ENCODE assay signal across 8 cellular contexts in genomic region chr16:588639-588888, GRCh38. TPM values are rescaled to one million over a fixed set of nuclear protein-coding genes. Genes with fewer than 3 reads are reported as not detected.
DNase-seq lines count a peak whose midpoint lies in the region; ATAC-seq and TF ChIP-seq lines count a peak whose summit lies in the region.

No MANE protein-coding gene starts in this region.

- peak; percentile 31 to 76 (median 60) for DNase-seq in CD8-positive, alpha-beta T cell
- DNase-seq in LNCaP clone FGC (ENCODE audit: low read depth) (no peak), activated T-cell treated with anti-CD3 and anti-CD28 coated beads for 1 hour (ENCODE audit: low read depth) (peak; percentile 28), esophagus squamous epithelium (lab: John Stamatoyannopoulos, UW) (no peak), osteoblast (ENCODE audit: insufficient read length, low spot score, missing footprints) (no peak), NCI-H1930 (lab: John Stamatoyannopoulos, UW) (no peak)

- peaks cover 29% of the 10 kb centered on the region for H3K4me1 ChIP-seq in CD8-positive, alpha-beta T cell (ENCODE audit: insufficient read depth, low read length)
- H3K4me1 ChIP-seq in esophagus squamous epithelium (peaks cover 47 to 76% (median 51%) of the 10 kb centered on the region in 3 donors), osteoblast (ENCODE audit: insufficient read depth, low read length) (peaks cover 37% of the 10 kb centered on the region)

- H3K4me3 Mint-ChIP-seq in CD8-positive, alpha-beta T cell: peak overlapping the region; percentile 98

- H3K9me3 ChIP-seq in CD8-positive, alpha-beta T cell (ENCODE audit: low read length): no peaks in the 10 kb centered on the region
- H3K9me3 ChIP-seq in esophagus squamous epithelium (no peaks in the 10 kb centered on the region), osteoblast (ENCODE audit: low read depth, low read length) (no peaks in the 10 kb centered on the region)

- H4K20me1 ChIP-seq in osteoblast (ENCODE audit: insufficient read depth, low read length): peaks cover 37% of the 10 kb centered on the region

- H2AFZ ChIP-seq in osteoblast (ENCODE audit: low read length): no peak overlapping the region

- intact Hi-C loops in CD8-positive, alpha-beta T cell (cut with DNase I, micrococcal nuclease): loop anchor here (2.0 to 10.0 kb wide), 5 partner anchors 96 to 1946 kb away; partner anchors contain the start of genes ANTKMT (in 1 of the 2), CEMP1 (in 1 of the 2), CHTF18 (in 1 of the 2) and JMJD8 (in 1 of the 2)
- intact Hi-C loops in esophagus squamous epithelium (cut with DNase I): loop anchor here (10.0 kb wide), 1 partner anchor 76 kb away; the partner anchor contains the start of gene RHOT2

- H3K4me2 ChIP-seq in osteoblast (ENCODE audit: insufficient read depth, low read length): peak overlapping the region; percentile 90

- H3K27ac ChIP-seq in CD8-positive, alpha-beta T cell (ENCODE audit: low read depth, low read length): peak overlapping the region; percentile 84
- peak overlapping the region; percentile 95 to 99 (median 98) for H3K27ac ChIP-seq in esophagus squamous epithelium
- peak overlapping the region; percentile 88 for H3K27ac ChIP-seq in osteoblast (ENCODE audit: low read depth, low read length)

- H3K9me3 Mint-ChIP-seq in CD8-positive, alpha-beta T cell: no peaks in the 10 kb centered on the region

- TF ChIP-seq POLR2A in esophagus squamous epithelium (IDR thresholded peaks at IDR 0.05): no peak

- ATAC-seq in CD8-positive, alpha-beta T cell: peak; percentile 27
- ATAC-seq in GM21381 (IDR thresholded peaks at IDR 0.05; ENCODE audit: unreplicated experiment): peak; percentile 8
- ATAC-seq in HG03439 (IDR thresholded peaks at IDR 0.05; ENCODE audit: unreplicated experiment): no peak

- no peaks in the 10 kb centered on the region for H3K27me3 ChIP-seq in CD8-positive, alpha-beta T cell (ENCODE audit: insufficient read depth, low read length)
- H3K27me3 ChIP-seq in esophagus squamous epithelium (peaks cover 0 to 6% (median 0%) of the 10 kb centered on the region in 4 donors), osteoblast (ENCODE audit: insufficient read depth, low read length) (no peaks in the 10 kb centered on the region)

- TF ChIP-seq CTCF in CD8-positive, alpha-beta T cell (IDR thresholded peaks at IDR 0.05): no peak
- TF ChIP-seq CTCF in LNCaP clone FGC (IDR thresholded peaks at IDR 0.05; ENCODE audit: control insufficient read depth, extremely low read depth, insufficient read depth): no peak
- no peak for TF ChIP-seq CTCF in esophagus squamous epithelium (IDR thresholded peaks at IDR 0.05)
- no peak for TF ChIP-seq CTCF in osteoblast (IDR thresholded peaks at IDR 0.05; ENCODE audit: extremely low read depth, low read depth, low read length)

- H3K27me3 Mint-ChIP-seq in CD8-positive, alpha-beta T cell (ENCODE audit: low read depth): no peaks in the 10 kb centered on the region

- peaks cover 36% of the 10 kb centered on the region for H3K4me1 Mint-ChIP-seq in CD8-positive, alpha-beta T cell (ENCODE audit: low read depth)

- peak overlapping the region; percentile 98 for H3K27ac Mint-ChIP-seq in CD8-positive, alpha-beta T cell

- no peaks in the 10 kb centered on the region for H3K36me3 ChIP-seq in CD8-positive, alpha-beta T cell (ENCODE audit: insufficient read depth, low read length)
- H3K36me3 ChIP-seq in esophagus squamous epithelium (no peaks in the 10 kb centered on the region), osteoblast (ENCODE audit: insufficient read depth, low read length) (no peaks in the 10 kb centered on the region)

- peaks cover 8% of the 10 kb centered on the region for H3K36me3 Mint-ChIP-seq in CD8-positive, alpha-beta T cell

- peak overlapping the region; percentile 98 for H3K4me3 ChIP-seq in CD8-positive, alpha-beta T cell (ENCODE audit: low read depth, low read length)
- peak overlapping the region; percentile 89 for H3K4me3 ChIP-seq in LNCaP clone FGC (ENCODE audit: low read depth, low read length)
- peak overlapping the region; percentile 71 to 92 (median 80) for H3K4me3 ChIP-seq in esophagus squamous epithelium
- peak overlapping the region; percentile 97 for H3K4me3 ChIP-seq in osteoblast (ENCODE audit: insufficient read depth, low read length)

- peaks cover 50% of the 10 kb centered on the region for H3K79me2 ChIP-seq in osteoblast (ENCODE audit: insufficient read depth, low read length)

- POLR2A ChIA-PET in CD8-positive, alpha-beta T cell (lab: Charles Lee): interaction anchor here (0.7 to 1.7 kb wide), 4 partner anchors 20 to 206 kb away, joined by 3 to 6 read pairs (median 4); partner anchors contain the start of genes CAPN15, NHLRC4 and PGAP6

- WGBS in esophagus squamous epithelium, 2 donors: 3% methylated on average over 21 of the region's 21 CpGs; no CpG with 5 or more reads in 1 of the 2 donors

- CTCF ChIA-PET in CD8-positive, alpha-beta T cell (lab: Charles Lee): no interaction called here

RNA-seq across cellular contexts. Expression of gene RAB40C, which starts 1.3 kb away (rescaled TPM):
- total RNA-seq in CD8-positive, alpha-beta T cell: 1 to 10 TPM; 3.9 to 5.9 TPM
- 10 to 100 TPM; 14.2 to 31.4 (median 20.3) TPM for total RNA-seq in esophagus squamous epithelium
- total RNA-seq in osteoblast: 11.2 and 13.3 TPM in 2 replicates

RNA-seq across cellular contexts. Expression of gene PIGQ, which starts 18.8 kb away (rescaled TPM):
- 10 to 100 TPM; 25.9 to 31.0 TPM for total RNA-seq in CD8-positive, alpha-beta T cell
- total RNA-seq in esophagus squamous epithelium (10 to 100 TPM; 15.9 to 24.0 (median 20.4) TPM), osteoblast (25.6 and 29.0 TPM in 2 replicates)

RNA-seq across cellular contexts. Expression of gene NHLRC4, which starts 21.8 kb away (rescaled TPM):
- under 1 TPM in 1 of 2 experiments, not detected in 1; 0.25 TPM for total RNA-seq in CD8-positive, alpha-beta T cell
- under 1 TPM in 3 of 4 donors, not detected in 1; 0.09 to 0.95 (median 0.59) TPM for total RNA-seq in esophagus squamous epithelium
- total RNA-seq in osteoblast: 1.2 and 2.2 TPM in 2 replicates

RNA-seq across cellular contexts. Expression of gene PRR35, which starts 28.4 kb away (rescaled TPM):
- not detected for total RNA-seq in CD8-positive, alpha-beta T cell
- total RNA-seq in esophagus squamous epithelium (not detected), osteoblast (under 0.01 TPM in 1 of 2 replicates, not detected in the other)

RNA-seq across cellular contexts. Expression of gene WFIKKN1, which starts 42.2 kb away (rescaled TPM):
- total RNA-seq in CD8-positive, alpha-beta T cell: under 1 TPM; 0.16 to 0.17 TPM
- total RNA-seq in esophagus squamous epithelium: 1 to 10 TPM in 1 of 4 donors, under 1 TPM in 3; under 0.01 to 1.8 (median 0.29) TPM
- under 0.01 and 0.36 TPM in 2 replicates for total RNA-seq in osteoblast

Comparison
In these comparisons a context has a peak if more than half of its experiments do, and no peak if none do; other contexts are left out.
1. DNase-seq: peak in CD8-positive, alpha-beta T cell (7 of 7) and activated T-cell treated with anti-CD3 and anti-CD28 coated beads for 1 hour (single experiment); none in LNCaP clone FGC (single experiment), esophagus squamous epithelium (single experiment), osteoblast (single experiment) and NCI-H1930 (0 of 2).
2. Peak in every context shown above with its lines, with median percentiles within 50 percentile points of each other: H3K27ac ChIP-seq and H3K4me3 ChIP-seq.